1 cellular context compared by ENCODE assay signal in the genomic region with DNA sequence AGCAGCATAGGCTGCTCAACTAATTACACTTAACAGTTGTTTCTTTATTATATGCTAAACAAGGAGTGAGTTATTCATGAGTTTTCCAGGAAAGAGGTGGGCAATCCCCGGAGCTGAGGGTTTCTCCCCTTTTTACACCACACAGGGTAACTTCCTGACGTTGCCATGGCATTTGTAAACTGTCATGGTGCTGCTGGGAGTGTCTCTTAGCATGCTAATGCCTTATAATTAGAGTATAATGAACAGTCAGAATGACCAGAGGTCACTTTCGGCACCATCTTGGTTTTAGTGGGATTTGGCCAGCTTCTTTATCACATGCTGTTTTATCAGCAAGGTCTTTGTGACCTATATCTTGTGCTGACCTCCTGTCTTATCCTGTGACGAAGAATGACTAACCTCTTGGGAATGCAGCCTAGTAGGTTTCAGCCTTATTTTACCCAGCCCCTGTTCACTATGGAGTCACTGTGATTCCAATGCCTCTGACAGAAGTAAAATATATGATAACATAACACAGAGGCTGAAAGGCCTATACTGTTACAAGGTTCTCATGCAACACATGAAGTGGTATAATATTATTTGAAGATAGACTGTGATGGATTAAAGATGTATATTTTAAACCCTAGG.
TF ChIP-seq lines count a peak whose summit lies in the region.

No MANE protein-coding gene starts in this region.

TF ChIP-seq in H1, 55 proteins besides CTCF, POLR2A, EP300 and RAD21 (continued from another document):
- TF ChIP-seq, protein P1, sequence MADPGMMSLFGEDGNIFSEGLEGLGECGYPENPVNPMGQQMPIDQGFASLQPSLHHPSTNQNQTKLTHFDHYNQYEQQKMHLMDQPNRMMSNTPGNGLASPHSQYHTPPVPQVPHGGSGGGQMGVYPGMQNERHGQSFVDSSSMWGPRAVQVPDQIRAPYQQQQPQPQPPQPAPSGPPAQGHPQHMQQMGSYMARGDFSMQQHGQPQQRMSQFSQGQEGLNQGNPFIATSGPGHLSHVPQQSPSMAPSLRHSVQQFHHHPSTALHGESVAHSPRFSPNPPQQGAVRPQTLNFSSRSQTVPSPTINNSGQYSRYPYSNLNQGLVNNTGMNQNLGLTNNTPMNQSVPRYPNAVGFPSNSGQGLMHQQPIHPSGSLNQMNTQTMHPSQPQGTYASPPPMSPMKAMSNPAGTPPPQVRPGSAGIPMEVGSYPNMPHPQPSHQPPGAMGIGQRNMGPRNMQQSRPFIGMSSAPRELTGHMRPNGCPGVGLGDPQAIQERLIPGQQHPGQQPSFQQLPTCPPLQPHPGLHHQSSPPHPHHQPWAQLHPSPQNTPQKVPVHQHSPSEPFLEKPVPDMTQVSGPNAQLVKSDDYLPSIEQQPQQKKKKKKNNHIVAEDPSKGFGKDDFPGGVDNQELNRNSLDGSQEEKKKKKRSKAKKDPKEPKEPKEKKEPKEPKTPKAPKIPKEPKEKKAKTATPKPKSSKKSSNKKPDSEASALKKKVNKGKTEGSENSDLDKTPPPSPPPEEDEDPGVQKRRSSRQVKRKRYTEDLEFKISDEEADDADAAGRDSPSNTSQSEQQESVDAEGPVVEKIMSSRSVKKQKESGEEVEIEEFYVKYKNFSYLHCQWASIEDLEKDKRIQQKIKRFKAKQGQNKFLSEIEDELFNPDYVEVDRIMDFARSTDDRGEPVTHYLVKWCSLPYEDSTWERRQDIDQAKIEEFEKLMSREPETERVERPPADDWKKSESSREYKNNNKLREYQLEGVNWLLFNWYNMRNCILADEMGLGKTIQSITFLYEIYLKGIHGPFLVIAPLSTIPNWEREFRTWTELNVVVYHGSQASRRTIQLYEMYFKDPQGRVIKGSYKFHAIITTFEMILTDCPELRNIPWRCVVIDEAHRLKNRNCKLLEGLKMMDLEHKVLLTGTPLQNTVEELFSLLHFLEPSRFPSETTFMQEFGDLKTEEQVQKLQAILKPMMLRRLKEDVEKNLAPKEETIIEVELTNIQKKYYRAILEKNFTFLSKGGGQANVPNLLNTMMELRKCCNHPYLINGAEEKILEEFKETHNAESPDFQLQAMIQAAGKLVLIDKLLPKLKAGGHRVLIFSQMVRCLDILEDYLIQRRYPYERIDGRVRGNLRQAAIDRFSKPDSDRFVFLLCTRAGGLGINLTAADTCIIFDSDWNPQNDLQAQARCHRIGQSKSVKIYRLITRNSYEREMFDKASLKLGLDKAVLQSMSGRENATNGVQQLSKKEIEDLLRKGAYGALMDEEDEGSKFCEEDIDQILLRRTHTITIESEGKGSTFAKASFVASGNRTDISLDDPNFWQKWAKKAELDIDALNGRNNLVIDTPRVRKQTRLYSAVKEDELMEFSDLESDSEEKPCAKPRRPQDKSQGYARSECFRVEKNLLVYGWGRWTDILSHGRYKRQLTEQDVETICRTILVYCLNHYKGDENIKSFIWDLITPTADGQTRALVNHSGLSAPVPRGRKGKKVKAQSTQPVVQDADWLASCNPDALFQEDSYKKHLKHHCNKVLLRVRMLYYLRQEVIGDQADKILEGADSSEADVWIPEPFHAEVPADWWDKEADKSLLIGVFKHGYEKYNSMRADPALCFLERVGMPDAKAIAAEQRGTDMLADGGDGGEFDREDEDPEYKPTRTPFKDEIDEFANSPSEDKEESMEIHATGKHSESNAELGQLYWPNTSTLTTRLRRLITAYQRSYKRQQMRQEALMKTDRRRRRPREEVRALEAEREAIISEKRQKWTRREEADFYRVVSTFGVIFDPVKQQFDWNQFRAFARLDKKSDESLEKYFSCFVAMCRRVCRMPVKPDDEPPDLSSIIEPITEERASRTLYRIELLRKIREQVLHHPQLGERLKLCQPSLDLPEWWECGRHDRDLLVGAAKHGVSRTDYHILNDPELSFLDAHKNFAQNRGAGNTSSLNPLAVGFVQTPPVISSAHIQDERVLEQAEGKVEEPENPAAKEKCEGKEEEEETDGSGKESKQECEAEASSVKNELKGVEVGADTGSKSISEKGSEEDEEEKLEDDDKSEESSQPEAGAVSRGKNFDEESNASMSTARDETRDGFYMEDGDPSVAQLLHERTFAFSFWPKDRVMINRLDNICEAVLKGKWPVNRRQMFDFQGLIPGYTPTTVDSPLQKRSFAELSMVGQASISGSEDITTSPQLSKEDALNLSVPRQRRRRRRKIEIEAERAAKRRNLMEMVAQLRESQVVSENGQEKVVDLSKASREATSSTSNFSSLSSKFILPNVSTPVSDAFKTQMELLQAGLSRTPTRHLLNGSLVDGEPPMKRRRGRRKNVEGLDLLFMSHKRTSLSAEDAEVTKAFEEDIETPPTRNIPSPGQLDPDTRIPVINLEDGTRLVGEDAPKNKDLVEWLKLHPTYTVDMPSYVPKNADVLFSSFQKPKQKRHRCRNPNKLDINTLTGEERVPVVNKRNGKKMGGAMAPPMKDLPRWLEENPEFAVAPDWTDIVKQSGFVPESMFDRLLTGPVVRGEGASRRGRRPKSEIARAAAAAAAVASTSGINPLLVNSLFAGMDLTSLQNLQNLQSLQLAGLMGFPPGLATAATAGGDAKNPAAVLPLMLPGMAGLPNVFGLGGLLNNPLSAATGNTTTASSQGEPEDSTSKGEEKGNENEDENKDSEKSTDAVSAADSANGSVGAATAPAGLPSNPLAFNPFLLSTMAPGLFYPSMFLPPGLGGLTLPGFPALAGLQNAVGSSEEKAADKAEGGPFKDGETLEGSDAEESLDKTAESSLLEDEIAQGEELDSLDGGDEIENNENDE (IDR thresholded peaks at IDR 0.05; ENCODE audit: insufficient replicate concordance, low read length), result no peak
- TF ChIP-seq JUND (IDR thresholded peaks at IDR 0.05; ENCODE audit: low read length) (peak; percentile 95), NRF1 (IDR thresholded peaks at IDR 0.05; ENCODE audit: low read depth, low read length) (no peak)
